ENCODE assay signal across 19 cellular contexts in genomic region chr12:109781668-109782321, GRCh38. TPM values are rescaled to one million over a fixed set of nuclear protein-coding genes. Genes with fewer than 3 reads are reported as not detected.
A peak's percentile ranks its signal among the peaks of the same experiment; 100 is the strongest.
DNase-seq lines count a peak whose midpoint lies in the region; ATAC-seq, FAIRE-seq and TF ChIP-seq lines count a peak whose summit lies in the region.
"Had no signal": no experiment of that assay in that cellular context is flagged by ENCODE, and none has a peak within 500 bp of the region (broad histone marks: within the 10 kb centered on the region; RNA-seq: fewer than 3 reads in every experiment).

No MANE protein-coding gene starts in this region.

- no peaks in the 10 kb centered on the region for H3K36me3 ChIP-seq in HEK293 (ENCODE audit: control insufficient read depth in 2 of 2, insufficient read depth in 1 of 2, low read length in 2 of 2)
- H3K36me3 ChIP-seq in kidney (ENCODE audit: control insufficient read depth in 1 of 2, insufficient read depth in 2 of 2, low read length in 2 of 2) = peaks cover 9 to 13% of the 10 kb centered on the region in 2 donors
- H3K36me3 ChIP-seq: BLaER1 treated with 17β-estradiol and CSF1 and Interleukin-3, amounts not matched to agents 10 nM and 100 nM had no signal

- H3K4me1 ChIP-seq in HEK293 (ENCODE audit: control insufficient read depth, insufficient read depth, low read length) (no peaks in the 10 kb centered on the region), kidney (ENCODE audit: control insufficient read depth in 1 of 2, insufficient read depth in 1 of 2, low read depth in 1 of 2, low read length in 2 of 2) (no peaks in the 10 kb centered on the region)

- H3K9me3 Mint-ChIP-seq in nephron progenitor cell = peaks cover 33% of the 10 kb centered on the region
- H3K9me3 Mint-ChIP-seq: CD8-positive, alpha-beta T cell had no signal

- intact Hi-C loops in kidney (cut with DNase I) = no loop called here

- POLR2A ChIA-PET in HEK293 (lab: Yijun Ruan, JAX) = interaction anchor here (1.2 kb wide), 1 partner anchor 9 kb away, joined by 3 read pairs; no protein-coding TSS in a partner anchor

- ATAC-seq in GM19397 (IDR thresholded peaks at IDR 0.05; ENCODE audit: unreplicated experiment) (no peak), HG02571 (IDR thresholded peaks at IDR 0.05; ENCODE audit: unreplicated experiment) (no peak)
- ATAC-seq: CD8-positive, alpha-beta T cell; HCT116 had no signal

- H3K4me3 Mint-ChIP-seq in nephron progenitor cell = no peak overlapping the region
- H3K4me3 Mint-ChIP-seq: CD8-positive, alpha-beta T cell had no signal

- no peak overlapping the region for H3K27ac ChIP-seq in HEK293 (ENCODE audit: extremely low read depth, low read depth, low read length)
- no peak overlapping the region for H3K27ac ChIP-seq in kidney (ENCODE audit: low read depth in 2 of 2, low read length in 2 of 2)
- H3K27ac ChIP-seq: BLaER1 treated with 17β-estradiol and CSF1 and Interleukin-3, amounts not matched to agents 10 nM and 100 nM had no signal

- no peak overlapping the region for H3K4me3 ChIP-seq in HEK293 (ENCODE audit: low read depth, low read length)
- no peak overlapping the region for H3K4me3 ChIP-seq in kidney (ENCODE audit: low read length in 2 of 2)
- H3K4me3 ChIP-seq: BLaER1 treated with 17β-estradiol and CSF1 and Interleukin-3, amounts not matched to agents 10 nM and 100 nM had no signal

- peaks cover 23% of the 10 kb centered on the region for H3K4me1 Mint-ChIP-seq in nephron progenitor cell

- TF ChIP-seq CTCF in HEK293 (tag by site-specific recombination; IDR thresholded peaks at IDR 0.05) (no peak), kidney (IDR thresholded peaks at IDR 0.05; ENCODE audit: borderline replicate concordance, extremely low read depth, insufficient read depth) (no peak), nephron progenitor cell (IDR thresholded peaks at IDR 0.05) (no peak)

- peak; percentile 18 for DNase-seq in kidney
- no peak for DNase-seq in nephron progenitor cell
- DNase-seq in iPS-NIHi11 (ENCODE audit: low spot score) = no peak
- no peak for DNase-seq in stimulated activated CD4-positive, alpha-beta T cell treated with anti-CD3 and anti-CD28 coated beads, Interleukin-2, amount 100 ng/mL, for 24 hours
- DNase-seq: Calu3; CD8-positive, alpha-beta T cell; GOT3; H7; IMR-90; Karpas-422; KBM-7 had no signal

- H3K9me3 ChIP-seq in HEK293 (ENCODE audit: control insufficient read depth, insufficient read depth, low read depth, low read length) (no peaks in the 10 kb centered on the region), kidney (ENCODE audit: control insufficient read depth in 1 of 2, low read length in 2 of 2) (no peaks in the 10 kb centered on the region)

- no peak overlapping the region for H3K9ac ChIP-seq in kidney (ENCODE audit: low read length in 2 of 2)
- H3K9ac ChIP-seq: BLaER1 treated with 17β-estradiol and CSF1 and Interleukin-3, amounts not matched to agents 10 nM and 100 nM had no signal

- no peak for FAIRE-seq in kidney (lab: Jason Lieb, UNC)
- FAIRE-seq: A204.1, G401.6, HTR-8/SVneo had no signal

- peaks cover 3% of the 10 kb centered on the region for H3K27me3 Mint-ChIP-seq in nephron progenitor cell (ENCODE audit: low read depth, poor library complexity)

- CTCF ChIA-PET in HEK293 (lab: Yijun Ruan, JAX) = interaction anchor here (1.0 to 1.3 kb wide), 2 partner anchors 63 to 184 kb away, joined by 3 read pairs; no protein-coding TSS in a partner anchor

- peak overlapping the region; percentile 83 for H3K27ac Mint-ChIP-seq in nephron progenitor cell
- H3K27ac Mint-ChIP-seq: CD8-positive, alpha-beta T cell had no signal

- H3K36me3 Mint-ChIP-seq in nephron progenitor cell (ENCODE audit: low read depth) = peaks cover 7% of the 10 kb centered on the region
- H3K36me3 Mint-ChIP-seq: CD8-positive, alpha-beta T cell had no signal

TF ChIP-seq in HEK293, 187 proteins besides CTCF, POLR2A, EP300 and RAD21:
- TF ChIP-seq ZNF394 (tag by site-specific recombination; IDR thresholded peaks at IDR 0.05; ENCODE audit: borderline replicate concordance) (no peak), SP2 (tag by site-specific recombination; IDR thresholded peaks at IDR 0.05) (no peak), ZBTB44 (tag by site-specific recombination; IDR thresholded peaks at IDR 0.05) (no peak), SETDB1 (IDR thresholded peaks at IDR 0.05; ENCODE audit: insufficient read length, low read length) (peak; percentile 33)

RNA-seq across cellular contexts. Expression of gene TRPV4, which starts 51.4 kb away (rescaled TPM):
- total RNA-seq in kidney = 6.0 TPM
- 24.5 TPM for polyA plus RNA-seq in kidney (ENCODE audit: insufficient read depth, low read depth, low replicate concordance)
- total RNA-seq: CD8-positive, alpha-beta T cell had no signal
